In genomic region chr10:101694056-101694673, GRCh38 we compare ENCODE assay signal across 7 cellular contexts. TPM values are rescaled to one million over a fixed set of nuclear protein-coding genes. Genes with fewer than 3 reads are reported as not detected.
DNase-seq lines count a peak whose midpoint lies in the region; ATAC-seq and TF ChIP-seq lines count a peak whose summit lies in the region.

No MANE protein-coding gene starts in this region.

- peak; percentile 88 to 93 for ATAC-seq in lower lobe of right lung

- DNase-seq in GM13977 (ENCODE audit: low spot score) (peak; percentile 80), NCI-H1092 (lab: John Stamatoyannopoulos, UW) (peak; percentile 26), dorsolateral prefrontal cortex (peak in 8 of 10 donors; percentile 40 to 74 (median 54)), lower lobe of right lung (peak; percentile 78)
- peak; percentile 65 for DNase-seq in activated CD4-positive, alpha-beta T cell treated with anti-CD3 and anti-CD28 coated beads, Interleukin-2, amount 50 U/mL, for 1 hour
- DNase-seq in stimulated activated CD4-positive, alpha-beta T cell treated with anti-CD3 and anti-CD28 coated beads, TNF-alpha, amount 100 ng/mL, for 4 hours (ENCODE audit: low read depth in 3 of 3), result peak; percentile 52 to 59 (median 52)

- H3K9me3 ChIP-seq in HEK293 (ENCODE audit: control insufficient read depth, insufficient read depth, low read depth, low read length), result no peaks in the 10 kb centered on the region
- H3K9me3 ChIP-seq in lower lobe of right lung, result no peaks in the 10 kb centered on the region

- H3K4me1 ChIP-seq in HEK293 (ENCODE audit: control insufficient read depth, insufficient read depth, low read length) (peaks cover 38% of the 10 kb centered on the region), lower lobe of right lung (peaks cover 53% of the 10 kb centered on the region)

- H3K27me3 ChIP-seq in dorsolateral prefrontal cortex (no peaks in the 10 kb centered on the region), lower lobe of right lung (ENCODE audit: low read depth) (no peaks in the 10 kb centered on the region)

- CTCF ChIA-PET in HEK293 (lab: Yijun Ruan, JAX), result interaction anchor here (0.6 to 1.1 kb wide), 5 partner anchors 87 to 614 kb away, joined by 3 to 7 read pairs (median 4); no protein-coding TSS in a partner anchor

- POLR2A ChIA-PET in HEK293 (lab: Yijun Ruan, JAX), result interaction anchor here (0.9 to 1.8 kb wide), 3 partner anchors 10 to 87 kb away, joined by 3 to 6 read pairs (median 4); no protein-coding TSS in a partner anchor

- TF ChIP-seq CTCF in GM13977 (IDR thresholded peaks at IDR 0.05; ENCODE audit: extremely low read depth, insufficient read depth, missing control alignments) (no peak), HEK293 (tag by site-specific recombination; IDR thresholded peaks at IDR 0.05) (no peak), dorsolateral prefrontal cortex (IDR thresholded peaks at IDR 0.05 in 54 of 56, conservative IDR thresholded peaks at IDR 0.05 in 2 of 56; ENCODE audit: low read depth in 1 of 56, partially characterized antibody in 56 of 56) (peak in 1 of 56 donors; percentile 18), lower lobe of right lung (IDR thresholded peaks at IDR 0.05) (no peak)

- intact Hi-C loops in dorsolateral prefrontal cortex (cut with DNase I) (loop anchor here in 1 of 2 donors (5.0 kb wide), 2 partner anchors 88 to 92 kb away; partner anchors contain the start of gene NPM3), lower lobe of right lung (cut with DNase I) (no loop called here)

- H3K4me3 ChIP-seq in HEK293 (ENCODE audit: low read depth, low read length), result peak overlapping the region; percentile 82
- H3K4me3 ChIP-seq in dorsolateral prefrontal cortex, result peak overlapping the region; percentile 47 to 93 (median 84)
- peak overlapping the region; percentile 89 for H3K4me3 ChIP-seq in lower lobe of right lung

- H3K27ac ChIP-seq in HEK293 (ENCODE audit: extremely low read depth, low read depth, low read length) (peak overlapping the region; percentile 99), dorsolateral prefrontal cortex (peak overlapping the region; percentile 35 to 99 (median 95)), lower lobe of right lung (peak overlapping the region; percentile 96)

- in situ Hi-C loops in GM13977 (cut with MboI; ENCODE audit: low pct_unique_long_range_greater_than_20kb, low sequenced_read_pairs, unreplicated experiment), result no loop called here

- no peaks in the 10 kb centered on the region for H3K36me3 ChIP-seq in HEK293 (ENCODE audit: control insufficient read depth in 2 of 2, insufficient read depth in 1 of 2, low read length in 2 of 2)
- H3K36me3 ChIP-seq in lower lobe of right lung, result no peaks in the 10 kb centered on the region

TF ChIP-seq in HEK293, 187 proteins besides CTCF, POLR2A, EP300 and RAD21 (continues in another document):
- TF ChIP-seq PRDM2 (tag by site-specific recombination; IDR thresholded peaks at IDR 0.05; ENCODE audit: borderline replicate concordance), result no peak
- no peak for TF ChIP-seq ZNF747 (tag by site-specific recombination; IDR thresholded peaks at IDR 0.05)
- no peak for TF ChIP-seq ZNF214 (tag by site-specific recombination; IDR thresholded peaks at IDR 0.05; ENCODE audit: borderline replicate concordance)
- no peak for TF ChIP-seq ZNF404 (tag by site-specific recombination; IDR thresholded peaks at IDR 0.05)
- no peak for TF ChIP-seq ZNF624 (tag by site-specific recombination; IDR thresholded peaks at IDR 0.05)
- no peak for TF ChIP-seq ZNF558 (tag by site-specific recombination; IDR thresholded peaks at IDR 0.05)
- TF ChIP-seq ZNF776 (tag by site-specific recombination; IDR thresholded peaks at IDR 0.05; ENCODE audit: borderline replicate concordance), result no peak
- no peak for TF ChIP-seq PRDM4 (tag by site-specific recombination; IDR thresholded peaks at IDR 0.05)
- no peak for TF ChIP-seq ZNF610 (tag by site-specific recombination; IDR thresholded peaks at IDR 0.05; ENCODE audit: borderline replicate concordance)
- peak; percentile 75; the same call in 1 of the 2 replicates for TF ChIP-seq ZFP37 (tag by site-specific recombination; IDR thresholded peaks at IDR 0.05)
- TF ChIP-seq ZFP69B (tag by site-specific recombination; IDR thresholded peaks at IDR 0.05), result no peak
- no peak for TF ChIP-seq ZSCAN4 (tag by site-specific recombination; IDR thresholded peaks at IDR 0.05)
- TF ChIP-seq ZFP3 (tag by site-specific recombination; IDR thresholded peaks at IDR 0.05; ENCODE audit: low read depth), result no peak
- TF ChIP-seq GLIS2 (tag by site-specific recombination; IDR thresholded peaks at IDR 0.05), result no peak
- TF ChIP-seq ZNF19 (tag by site-specific recombination; IDR thresholded peaks at IDR 0.05; ENCODE audit: low read depth), result no peak
- TF ChIP-seq ZNF366 (tag by site-specific recombination; conservative IDR thresholded peaks at IDR 0.05), result no peak
- TF ChIP-seq ZNF585B (tag by site-specific recombination; IDR thresholded peaks at IDR 0.05), result peak; percentile 23; the same call in 1 of the 2 replicates
- TF ChIP-seq ZNF529 (tag by site-specific recombination; IDR thresholded peaks at IDR 0.05; ENCODE audit: insufficient replicate concordance), result no peak

RNA-seq across cellular contexts. Expression of gene FBXW4, which starts 0.8 kb away (rescaled TPM):
- total RNA-seq in dorsolateral prefrontal cortex (100 to 1,000 TPM in 38 of 120 experiments, 10 to 100 TPM in 82; 67.1 to 176 (median 93.7) TPM), lower lobe of right lung (88.6 TPM)

Comparison
In these comparisons a context has a peak if more than half of its experiments do, and no peak if none do; other contexts are left out.
1. Peak in every context shown above with its lines: DNase-seq, ATAC-seq, H3K4me3 ChIP-seq and H3K27ac ChIP-seq.
2. DNase-seq: peak in every context shown above with its lines; median percentile 80 in GM13977; 78 in lower lobe of right lung; 65 in activated CD4-positive, alpha-beta T cell treated with anti-CD3 and anti-CD28 coated beads, Interleukin-2, amount 50 U/mL, for 1 hour; 54 in dorsolateral prefrontal cortex; 52 in stimulated activated CD4-positive, alpha-beta T cell treated with anti-CD3 and anti-CD28 coated beads, TNF-alpha, amount 100 ng/mL, for 4 hours; 26 in NCI-H1092.